28 cellular contexts compared by ENCODE assay signal in genomic region chr14:98959958-98960616, GRCh38.
DNase-seq lines count a peak whose midpoint lies in the region; ATAC-seq, FAIRE-seq and TF ChIP-seq lines count a peak whose summit lies in the region.
"Had no signal": no experiment of that assay in that cellular context is flagged by ENCODE, and none has a peak within 500 bp of the region (broad histone marks: within the 10 kb centered on the region; RNA-seq: fewer than 3 reads in every experiment).

No MANE protein-coding gene starts in this region.

- H3K27me3 ChIP-seq in sigmoid colon (no peaks in the 10 kb centered on the region), pancreas (no peaks in the 10 kb centered on the region)
- H3K27me3 ChIP-seq: colonic mucosa, ovary, upper lobe of left lung had no signal

- no peak for TF ChIP-seq EP300 in sigmoid colon (IDR thresholded peaks at IDR 0.05)

- no peak for TF ChIP-seq POLR2A in sigmoid colon (IDR thresholded peaks at IDR 0.05)

- no peak for FAIRE-seq in pancreas (lab: Jason Lieb, UNC)
- FAIRE-seq: TTC549 had no signal

- no peak overlapping the region for H3K4me3 ChIP-seq in sigmoid colon
- no peak overlapping the region for H3K4me3 ChIP-seq in pancreas
- H3K4me3 ChIP-seq: colonic mucosa, lung, ovary, upper lobe of left lung had no signal

- H3K9me3 ChIP-seq in sigmoid colon (no peaks in the 10 kb centered on the region), pancreas (no peaks in the 10 kb centered on the region)
- H3K9me3 ChIP-seq: colonic mucosa, ovary, upper lobe of left lung had no signal

- H3K4me3 Mint-ChIP-seq in activated CD8-positive, alpha-beta T cell treated with anti-CD3 and anti-CD28 coated beads, Interleukin-2, amount 10 ng/mL, durations not matched to agents 7 days and 5 days: no peak overlapping the region
- H3K4me3 Mint-ChIP-seq in activated CD8-positive, alpha-beta T cell treated with anti-CD3 and anti-CD28 coated beads for 36 hours: no peak overlapping the region
- H3K4me3 Mint-ChIP-seq: activated naive CD4-positive, alpha-beta T cell treated with anti-CD3 and anti-CD28 coated beads, Interleukin-2, amount 50 U/mL, for 24 hours; nephron; stimulated activated effector memory CD8-positive, alpha-beta T cell treated with anti-CD3 and anti-CD28 coated beads, Interleukin-12 subunit alpha, Interleukin-12 subunit beta, amount 100 ng/mL, for 72 hours had no signal

- TF ChIP-seq CTCF in activated CD8-positive, alpha-beta T cell treated with anti-CD3 and anti-CD28 coated beads for 36 hours (IDR thresholded peaks at IDR 0.05): no peak
- TF ChIP-seq CTCF in sigmoid colon (IDR thresholded peaks at IDR 0.05): no peak
- TF ChIP-seq CTCF in pancreas (IDR thresholded peaks at IDR 0.05): no peak

- H3K36me3 Mint-ChIP-seq in activated CD8-positive, alpha-beta T cell treated with anti-CD3 and anti-CD28 coated beads, Interleukin-2, amount 10 ng/mL, durations not matched to agents 7 days and 5 days (ENCODE audit: low read depth): no peaks in the 10 kb centered on the region
- H3K36me3 Mint-ChIP-seq in activated CD8-positive, alpha-beta T cell treated with anti-CD3 and anti-CD28 coated beads for 36 hours (ENCODE audit: low read depth): no peaks in the 10 kb centered on the region
- H3K36me3 Mint-ChIP-seq: activated naive CD4-positive, alpha-beta T cell treated with anti-CD3 and anti-CD28 coated beads, Interleukin-2, amount 50 U/mL, for 24 hours; stimulated activated effector memory CD8-positive, alpha-beta T cell treated with anti-CD3 and anti-CD28 coated beads, Interleukin-12 subunit alpha, Interleukin-12 subunit beta, amount 100 ng/mL, for 72 hours had no signal

- POLR2A ChIA-PET in activated CD8-positive, alpha-beta T cell treated with anti-CD3 and anti-CD28 coated beads, Interleukin-2, amount 10 ng/mL, durations not matched to agents 7 days and 5 days (lab: Charles Lee): no interaction called here
- POLR2A ChIA-PET in activated CD8-positive, alpha-beta T cell treated with anti-CD3 and anti-CD28 coated beads for 36 hours (lab: Charles Lee): no interaction called here

- peak; percentile 15 for DNase-seq in activated CD8-positive, alpha-beta T cell treated with anti-CD3 and anti-CD28 coated beads, Interleukin-2, amount 10 ng/mL, durations not matched to agents 7 days and 5 days
- no peak for DNase-seq in activated CD8-positive, alpha-beta T cell treated with anti-CD3 and anti-CD28 coated beads for 36 hours
- DNase-seq in NCI-H1092 (lab: John Stamatoyannopoulos, UW) (peak; percentile 17), ecto neural progenitor cell (ENCODE audit: low spot score) (peak; percentile 43), sigmoid colon (peak; percentile 47), activated gamma-delta T cell treated with Interleukin-2 at 50 U/mL for 16 hours (no peak), pancreas (no peak)
- DNase-seq: ACHN; activated CD4-positive, alpha-beta T cell treated with anti-CD3 and anti-CD28 coated beads for 1 hour; colonic mucosa; COR-L47; DND-41; effector memory CD4-positive, alpha-beta T cell; erythroblast; NCI-H146; NCI-H2227 treated with DMSO at 0.1 percent for 48 hours; ovary; right cardiac atrium; stimulated activated CD4-positive, alpha-beta T cell treated with anti-CD3 and anti-CD28 coated beads, Interleukin-4, amount 100 ng/mL, for 1 hour had no signal

- no peaks in the 10 kb centered on the region for H3K9me3 Mint-ChIP-seq in activated CD8-positive, alpha-beta T cell treated with anti-CD3 and anti-CD28 coated beads, Interleukin-2, amount 10 ng/mL, durations not matched to agents 7 days and 5 days (ENCODE audit: insufficient read depth)
- no peaks in the 10 kb centered on the region for H3K9me3 Mint-ChIP-seq in activated CD8-positive, alpha-beta T cell treated with anti-CD3 and anti-CD28 coated beads for 36 hours
- H3K9me3 Mint-ChIP-seq: activated naive CD4-positive, alpha-beta T cell treated with anti-CD3 and anti-CD28 coated beads, Interleukin-2, amount 50 U/mL, for 24 hours; nephron; stimulated activated effector memory CD8-positive, alpha-beta T cell treated with anti-CD3 and anti-CD28 coated beads, Interleukin-12 subunit alpha, Interleukin-12 subunit beta, amount 100 ng/mL, for 72 hours had no signal

- no peaks in the 10 kb centered on the region for H3K36me3 ChIP-seq in sigmoid colon
- H3K36me3 ChIP-seq in pancreas: no peaks in the 10 kb centered on the region
- H3K36me3 ChIP-seq: colonic mucosa, ovary, upper lobe of left lung had no signal

- intact Hi-C loops in activated CD8-positive, alpha-beta T cell treated with anti-CD3 and anti-CD28 coated beads for 36 hours (cut with micrococcal nuclease): no loop called here
- intact Hi-C loops in sigmoid colon (cut with DNase I): no loop called here
- intact Hi-C loops in pancreas (cut with DNase I): no loop called here

- H3K27ac ChIP-seq in sigmoid colon: no peak overlapping the region
- no peak overlapping the region for H3K27ac ChIP-seq in pancreas
- H3K27ac ChIP-seq: colonic mucosa, KMS-11, ovary, RWPE1, upper lobe of left lung had no signal

- H3K4me1 ChIP-seq in sigmoid colon (peaks cover 0 to 4% (median 0%) of the 10 kb centered on the region in 4 donors), pancreas (no peaks in the 10 kb centered on the region)
- H3K4me1 ChIP-seq: colonic mucosa had no signal

- peaks cover 27% of the 10 kb centered on the region for H3K4me1 Mint-ChIP-seq in activated CD8-positive, alpha-beta T cell treated with anti-CD3 and anti-CD28 coated beads, Interleukin-2, amount 10 ng/mL, durations not matched to agents 7 days and 5 days (ENCODE audit: low read depth)
- peaks cover 36% of the 10 kb centered on the region for H3K4me1 Mint-ChIP-seq in activated CD8-positive, alpha-beta T cell treated with anti-CD3 and anti-CD28 coated beads for 36 hours (ENCODE audit: low read depth)

- CTCF ChIA-PET in activated CD8-positive, alpha-beta T cell treated with anti-CD3 and anti-CD28 coated beads, Interleukin-2, amount 10 ng/mL, durations not matched to agents 7 days and 5 days (lab: Charles Lee): no interaction called here
- CTCF ChIA-PET in activated CD8-positive, alpha-beta T cell treated with anti-CD3 and anti-CD28 coated beads for 36 hours (lab: Charles Lee): no interaction called here

- H3K27ac Mint-ChIP-seq in activated CD8-positive, alpha-beta T cell treated with anti-CD3 and anti-CD28 coated beads, Interleukin-2, amount 10 ng/mL, durations not matched to agents 7 days and 5 days: no peak overlapping the region
- no peak overlapping the region for H3K27ac Mint-ChIP-seq in activated CD8-positive, alpha-beta T cell treated with anti-CD3 and anti-CD28 coated beads for 36 hours
- H3K27ac Mint-ChIP-seq: activated naive CD4-positive, alpha-beta T cell treated with anti-CD3 and anti-CD28 coated beads, Interleukin-2, amount 50 U/mL, for 24 hours; nephron; stimulated activated effector memory CD8-positive, alpha-beta T cell treated with anti-CD3 and anti-CD28 coated beads, Interleukin-12 subunit alpha, Interleukin-12 subunit beta, amount 100 ng/mL, for 72 hours had no signal

- no peaks in the 10 kb centered on the region for H3K27me3 Mint-ChIP-seq in activated CD8-positive, alpha-beta T cell treated with anti-CD3 and anti-CD28 coated beads, Interleukin-2, amount 10 ng/mL, durations not matched to agents 7 days and 5 days (ENCODE audit: low read depth)
- H3K27me3 Mint-ChIP-seq in activated CD8-positive, alpha-beta T cell treated with anti-CD3 and anti-CD28 coated beads for 36 hours: no peaks in the 10 kb centered on the region
- H3K27me3 Mint-ChIP-seq: activated naive CD4-positive, alpha-beta T cell treated with anti-CD3 and anti-CD28 coated beads, Interleukin-2, amount 50 U/mL, for 24 hours had no signal

- no peak for ATAC-seq in activated CD8-positive, alpha-beta T cell treated with anti-CD3 and anti-CD28 coated beads, Interleukin-2, amount 10 ng/mL, durations not matched to agents 7 days and 5 days
- no peak for ATAC-seq in activated CD8-positive, alpha-beta T cell treated with anti-CD3 and anti-CD28 coated beads for 36 hours
- ATAC-seq in HG02981 (IDR thresholded peaks at IDR 0.05; ENCODE audit: unreplicated experiment) (no peak), pancreas (no peak)
- ATAC-seq: right cardiac atrium; stimulated activated effector memory CD8-positive, alpha-beta T cell treated with anti-CD3 and anti-CD28 coated beads, Interleukin-12 subunit alpha, Interleukin-12 subunit beta, amount 100 ng/mL, for 72 hours had no signal

- WGBS in sigmoid colon, 2 donors: 22 to 68% methylated on average over 12 of the region's 12 CpGs
- 60 to 69% methylated on average over 12 of the region's 12 CpGs for WGBS in pancreas, 2 donors

Comparison
In these comparisons a context has a peak if more than half of its experiments do, and no peak if none do; other contexts are left out.
1. DNase-seq: peak in activated CD8-positive, alpha-beta T cell treated with anti-CD3 and anti-CD28 coated beads, Interleukin-2, amount 10 ng/mL, durations not matched to agents 7 days and 5 days (single experiment), NCI-H1092 (single experiment), ecto neural progenitor cell (single experiment) and sigmoid colon (single experiment); none in activated CD8-positive, alpha-beta T cell treated with anti-CD3 and anti-CD28 coated beads for 36 hours (single experiment), activated gamma-delta T cell treated with Interleukin-2 at 50 U/mL for 16 hours (single experiment) and pancreas (0 of 6).